In genomic region chrX:118179718-118180117, GRCh38 we compare ENCODE assay signal across 28 cellular contexts.
"Had no signal": no experiment of that assay in that cellular context is flagged by ENCODE, and none has a peak within 500 bp of the region (broad histone marks: within the 10 kb centered on the region; RNA-seq: fewer than 3 reads in every experiment).

No MANE protein-coding gene starts in this region.

- H3K27ac ChIP-seq: neural progenitor cell, ovary, parathyroid adenoma, psoas muscle, right lobe of liver, sigmoid colon, suprapubic skin, testis, tibial artery, transverse colon, upper lobe of left lung, vagina had no signal

- H3K79me2 ChIP-seq: parathyroid adenoma had no signal

- H3K4me2 ChIP-seq: neural progenitor cell had no signal

- FAIRE-seq: small intestine, urothelium cell line had no signal

- H3K36me3 Mint-ChIP-seq: naive thymus-derived CD8-positive, alpha-beta T cell; natural killer cell treated with Interleukin-12 subunit alpha and Interleukin-12 subunit beta and Interleukin-15 and Interleukin-18, amount 100 ng/mL, for 72 hours; neural progenitor cell had no signal

- H3K27ac Mint-ChIP-seq: naive thymus-derived CD8-positive, alpha-beta T cell; natural killer cell treated with Interleukin-12 subunit alpha and Interleukin-12 subunit beta and Interleukin-15 and Interleukin-18, amount 100 ng/mL, for 72 hours; neural progenitor cell; progenitor cell of endocrine pancreas; stimulated activated memory B cell treated with anti-CD40 and anti-IgM and Interleukin-4, amounts not matched to agents 10 μg/mL and 1 μg/mL and 100 μg/mL, for 72 hours; stimulated activated naive CD8-positive, alpha-beta T cell treated with anti-CD3 and anti-CD28 coated beads, Interleukin-15, amount 100 ng/mL, for 72 hours had no signal

- H3K27me3 ChIP-seq: neural progenitor cell, ovary, right lobe of liver, sigmoid colon, suprapubic skin, testis, tibial artery, transverse colon, upper lobe of left lung, vagina had no signal

- H3K4me3 Mint-ChIP-seq: naive thymus-derived CD8-positive, alpha-beta T cell; natural killer cell treated with Interleukin-12 subunit alpha and Interleukin-12 subunit beta and Interleukin-15 and Interleukin-18, amount 100 ng/mL, for 72 hours; neural progenitor cell; stimulated activated memory B cell treated with anti-CD40 and anti-IgM and Interleukin-4, amounts not matched to agents 10 μg/mL and 1 μg/mL and 100 μg/mL, for 72 hours; stimulated activated naive CD8-positive, alpha-beta T cell treated with anti-CD3 and anti-CD28 coated beads, Interleukin-15, amount 100 ng/mL, for 72 hours had no signal

- H3K36me3 ChIP-seq: neural progenitor cell, ovary, right lobe of liver, sigmoid colon, suprapubic skin, tibial artery, transverse colon, upper lobe of left lung, vagina had no signal

- H3K4me3 ChIP-seq: neural progenitor cell, ovary, psoas muscle, right lobe of liver, sigmoid colon, suprapubic skin, testis, tibial artery, transverse colon, upper lobe of left lung, vagina had no signal

- H3K4me1 Mint-ChIP-seq: naive thymus-derived CD8-positive, alpha-beta T cell; neural progenitor cell; stimulated activated memory B cell treated with anti-CD40 and anti-IgM and Interleukin-4, amounts not matched to agents 10 μg/mL and 1 μg/mL and 100 μg/mL, for 72 hours; stimulated activated naive CD8-positive, alpha-beta T cell treated with anti-CD3 and anti-CD28 coated beads, Interleukin-15, amount 100 ng/mL, for 72 hours had no signal

- H3K4me1 ChIP-seq: neural progenitor cell, parathyroid adenoma, psoas muscle, right lobe of liver, suprapubic skin, testis, transverse colon, upper lobe of left lung, vagina had no signal

- H3K9ac ChIP-seq: neural progenitor cell, parathyroid adenoma had no signal

- H3K9me3 ChIP-seq: ovary, right lobe of liver, sigmoid colon, suprapubic skin, testis, tibial artery, transverse colon, upper lobe of left lung, vagina had no signal

- H2AFZ ChIP-seq: neural progenitor cell, parathyroid adenoma had no signal

- H3K27me3 Mint-ChIP-seq: naive thymus-derived CD8-positive, alpha-beta T cell; progenitor cell of endocrine pancreas; stimulated activated memory B cell treated with anti-CD40 and anti-IgM and Interleukin-4, amounts not matched to agents 10 μg/mL and 1 μg/mL and 100 μg/mL, for 72 hours; stimulated activated naive CD8-positive, alpha-beta T cell treated with anti-CD3 and anti-CD28 coated beads, Interleukin-15, amount 100 ng/mL, for 72 hours had no signal

- DNase-seq: naive thymus-derived CD8-positive, alpha-beta T cell; occipital lobe; ovary; posterior cingulate gyrus; psoas muscle; right lobe of liver; sigmoid colon; small intestine; stimulated activated CD4-positive, alpha-beta T cell treated with anti-CD3 and anti-CD28 coated beads, Interleukin-15, amount 100 ng/mL, for 24 hours; stimulated activated CD4-positive, alpha-beta T cell treated with anti-CD3 and anti-CD28 coated beads, Interleukin-2, amount 100 ng/mL, for 24 hours; stimulated activated CD4-positive, alpha-beta T cell treated with anti-CD3 and anti-CD28 coated beads, Interleukin-2, amount 100 ng/mL, for 48 hours; stimulated activated CD4-positive, alpha-beta T cell treated with anti-CD3 and anti-CD28 coated beads, Interleukin-4, amount 100 ng/mL, for 24 hours; stimulated activated naive CD4-positive, alpha-beta T cell; stimulated activated naive CD8-positive, alpha-beta T cell treated with anti-CD3 and anti-CD28 coated beads, Interleukin-15, amount 100 ng/mL, for 72 hours; stimulated activated naive CD8-positive, alpha-beta T cell treated with anti-CD3 and anti-CD28 coated beads, Interleukin-15, Interleukin-2, amounts not matched to agents 100 U/mL and 50 U/mL, for 24 hours; substantia nigra; testis; tibial artery; transverse colon; upper lobe of left lung had no signal

- H3K9me3 Mint-ChIP-seq: natural killer cell treated with Interleukin-12 subunit alpha and Interleukin-12 subunit beta and Interleukin-15 and Interleukin-18, amount 100 ng/mL, for 72 hours; neural progenitor cell; stimulated activated naive CD8-positive, alpha-beta T cell treated with anti-CD3 and anti-CD28 coated beads, Interleukin-15, amount 100 ng/mL, for 72 hours had no signal

- ATAC-seq: naive thymus-derived CD8-positive, alpha-beta T cell; natural killer cell treated with Interleukin-12 subunit alpha and Interleukin-12 subunit beta and Interleukin-15 and Interleukin-18, amount 100 ng/mL, for 72 hours; psoas muscle; right lobe of liver; stimulated activated memory B cell treated with anti-CD40 and anti-IgM and Interleukin-4, amounts not matched to agents 10 μg/mL and 1 μg/mL and 100 μg/mL, for 72 hours; stimulated activated naive CD8-positive, alpha-beta T cell treated with anti-CD3 and anti-CD28 coated beads, Interleukin-15, amount 100 ng/mL, for 72 hours; stimulated activated naive CD8-positive, alpha-beta T cell treated with anti-CD3 and anti-CD28 coated beads, Interleukin-15, Interleukin-2, amounts not matched to agents 100 U/mL and 50 U/mL, for 24 hours had no signal
